In genomic region chr3:142595951-142596725, GRCh38 we compare ENCODE assay signal across 8 cellular contexts. TPM values are rescaled to one million over a fixed set of nuclear protein-coding genes. Genes with fewer than 3 reads are reported as not detected.
DNase-seq lines count a peak whose midpoint lies in the region; ATAC-seq and TF ChIP-seq lines count a peak whose summit lies in the region.

TSS of gene PLS1 (plus strand) at chr3:142596393. CDS start at chr3:142664238, 67,845 bp downstream.

- TF ChIP-seq CTCF in C4-2B (conservative IDR thresholded peaks at IDR 0.05) (peak; percentile 31), lower leg skin (IDR thresholded peaks at IDR 0.05) (no peak)

- WGBS in lower leg skin, 2 donors = 0 to 1% methylated on average over 50 to 55 of the region's 56 CpGs

- ATAC-seq in GM19324 (IDR thresholded peaks at IDR 0.05; ENCODE audit: low FRiP score, unreplicated experiment) (peak; percentile 89), HG03457 (IDR thresholded peaks at IDR 0.05; ENCODE audit: unreplicated experiment) (peak; percentile 80)

- intact Hi-C loops in lower leg skin (cut with DNase I; ENCODE audit: low total_unique reads) = no loop called here

- DNase-seq in NCI-H524 treated with DMSO at 0.1 percent for 48 hours (lab: John Stamatoyannopoulos, UW) = peak; percentile 86
- peak; percentile 76 to 79 for DNase-seq in activated CD4-positive, alpha-beta T cell treated with anti-CD3 and anti-CD28 coated beads, Interleukin-2, amount 50 U/mL, for 24 hours (ENCODE audit: low read depth in 1 of 2, low spot score in 1 of 2)
- DNase-seq in dermis microvascular lymphatic vessel endothelial cell (ENCODE audit: low read depth in 2 of 2) = peak; percentile 61 to 75
- DNase-seq in lower leg skin (ENCODE audit: low spot score in 2 of 2) = peak; percentile 69 to 94
- peak; percentile 76 to 78 for DNase-seq in stimulated activated CD4-positive, alpha-beta T cell treated with anti-CD3 and anti-CD28 coated beads, Interleukin-4, amount 100 ng/mL, for 48 hours (ENCODE audit: low read depth in 2 of 2)

- H3K27ac ChIP-seq in C4-2B = peak within 1 kb of the TSS; percentile 72

- no peak for TF ChIP-seq POLR2A in lower leg skin (IDR thresholded peaks at IDR 0.05)

- H3K4me3 ChIP-seq in lower leg skin (ENCODE audit: low read depth, poor library complexity, severe bottlenecking) = peak within 1 kb of the TSS; percentile 56

RNA-seq across cellular contexts. Expression of gene PLS1, which starts in this region (rescaled TPM):
- total RNA-seq in dermis microvascular lymphatic vessel endothelial cell = 0.38 and 1.2 TPM in 2 replicates
- total RNA-seq in lower leg skin = 1 to 10 TPM; 6.1 to 8.6 (median 6.9) TPM

Comparison
In these comparisons a context has a peak if more than half of its experiments do, and no peak if none do; other contexts are left out.
1. Peak in every context shown above with its lines: DNase-seq, ATAC-seq, H3K4me3 ChIP-seq and H3K27ac ChIP-seq.